1 cellular context compared by ENCODE assay signal in the genomic region with DNA sequence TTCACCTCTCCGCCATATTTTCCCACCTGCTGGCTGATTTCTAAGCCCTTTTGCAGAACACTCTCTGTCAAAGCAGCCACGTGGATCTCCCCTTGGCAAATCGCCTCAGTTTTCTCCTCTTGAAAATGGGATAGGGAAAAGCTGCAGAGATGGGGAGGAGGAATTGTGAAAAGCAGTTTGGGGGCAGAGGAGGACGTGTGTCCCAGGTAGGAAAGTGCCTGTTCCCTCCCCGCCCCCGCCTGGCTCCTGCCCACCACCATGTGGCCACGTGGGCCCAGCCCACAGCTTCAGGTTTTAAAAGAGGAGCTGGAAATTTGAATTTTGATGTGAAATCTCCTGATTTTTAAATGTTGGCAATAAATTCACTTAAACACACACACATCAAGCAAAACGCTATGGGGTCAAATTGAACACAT.
TF ChIP-seq lines count a peak whose summit lies in the region.

No MANE protein-coding gene starts in this region.

TF ChIP-seq in HepG2, 621 proteins besides CTCF, POLR2A, EP300 and RAD21 (continued from another document and continues in another):
- TF ChIP-seq, protein P1, sequence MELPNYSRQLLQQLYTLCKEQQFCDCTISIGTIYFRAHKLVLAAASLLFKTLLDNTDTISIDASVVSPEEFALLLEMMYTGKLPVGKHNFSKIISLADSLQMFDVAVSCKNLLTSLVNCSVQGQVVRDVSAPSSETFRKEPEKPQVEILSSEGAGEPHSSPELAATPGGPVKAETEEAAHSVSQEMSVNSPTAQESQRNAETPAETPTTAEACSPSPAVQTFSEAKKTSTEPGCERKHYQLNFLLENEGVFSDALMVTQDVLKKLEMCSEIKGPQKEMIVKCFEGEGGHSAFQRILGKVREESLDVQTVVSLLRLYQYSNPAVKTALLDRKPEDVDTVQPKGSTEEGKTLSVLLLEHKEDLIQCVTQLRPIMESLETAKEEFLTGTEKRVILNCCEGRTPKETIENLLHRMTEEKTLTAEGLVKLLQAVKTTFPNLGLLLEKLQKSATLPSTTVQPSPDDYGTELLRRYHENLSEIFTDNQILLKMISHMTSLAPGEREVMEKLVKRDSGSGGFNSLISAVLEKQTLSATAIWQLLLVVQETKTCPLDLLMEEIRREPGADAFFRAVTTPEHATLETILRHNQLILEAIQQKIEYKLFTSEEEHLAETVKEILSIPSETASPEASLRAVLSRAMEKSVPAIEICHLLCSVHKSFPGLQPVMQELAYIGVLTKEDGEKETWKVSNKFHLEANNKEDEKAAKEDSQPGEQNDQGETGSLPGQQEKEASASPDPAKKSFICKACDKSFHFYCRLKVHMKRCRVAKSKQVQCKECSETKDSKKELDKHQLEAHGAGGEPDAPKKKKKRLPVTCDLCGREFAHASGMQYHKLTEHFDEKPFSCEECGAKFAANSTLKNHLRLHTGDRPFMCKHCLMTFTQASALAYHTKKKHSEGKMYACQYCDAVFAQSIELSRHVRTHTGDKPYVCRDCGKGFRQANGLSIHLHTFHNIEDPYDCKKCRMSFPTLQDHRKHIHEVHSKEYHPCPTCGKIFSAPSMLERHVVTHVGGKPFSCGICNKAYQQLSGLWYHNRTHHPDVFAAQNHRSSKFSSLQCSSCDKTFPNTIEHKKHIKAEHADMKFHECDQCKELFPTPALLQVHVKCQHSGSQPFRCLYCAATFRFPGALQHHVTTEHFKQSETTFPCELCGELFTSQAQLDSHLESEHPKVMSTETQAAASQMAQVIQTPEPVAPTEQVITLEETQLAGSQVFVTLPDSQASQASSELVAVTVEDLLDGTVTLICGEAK (IDR thresholded peaks at IDR 0.05) = no peak
- TF ChIP-seq, protein P1 (CRISPR knock-in tag; IDR thresholded peaks at IDR 0.05) = no peak
- 0 out of 2 replicates have a peak, but pooled peaks have one; percentile 43 for TF ChIP-seq ZFP36L1 (CRISPR knock-in tag; IDR thresholded peaks at IDR 0.05)
- TF ChIP-seq ZNF543 (CRISPR knock-in tag; IDR thresholded peaks at IDR 0.05) = 0 out of 2 replicates have a peak, but pooled peaks have one; percentile 29
- TF ChIP-seq ZNF34 (CRISPR knock-in tag; IDR thresholded peaks at IDR 0.05; ENCODE audit: borderline replicate concordance) = no peak
- TF ChIP-seq, protein P2, sequence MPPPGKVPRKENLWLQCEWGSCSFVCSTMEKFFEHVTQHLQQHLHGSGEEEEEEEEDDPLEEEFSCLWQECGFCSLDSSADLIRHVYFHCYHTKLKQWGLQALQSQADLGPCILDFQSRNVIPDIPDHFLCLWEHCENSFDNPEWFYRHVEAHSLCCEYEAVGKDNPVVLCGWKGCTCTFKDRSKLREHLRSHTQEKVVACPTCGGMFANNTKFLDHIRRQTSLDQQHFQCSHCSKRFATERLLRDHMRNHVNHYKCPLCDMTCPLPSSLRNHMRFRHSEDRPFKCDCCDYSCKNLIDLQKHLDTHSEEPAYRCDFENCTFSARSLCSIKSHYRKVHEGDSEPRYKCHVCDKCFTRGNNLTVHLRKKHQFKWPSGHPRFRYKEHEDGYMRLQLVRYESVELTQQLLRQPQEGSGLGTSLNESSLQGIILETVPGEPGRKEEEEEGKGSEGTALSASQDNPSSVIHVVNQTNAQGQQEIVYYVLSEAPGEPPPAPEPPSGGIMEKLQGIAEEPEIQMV (CRISPR knock-in tag; IDR thresholded peaks at IDR 0.05; ENCODE audit: low read depth) = peak; percentile 57; the same call in 1 of the 2 replicates
- TF ChIP-seq GATAD1 (CRISPR knock-in tag; IDR thresholded peaks at IDR 0.05) = no peak
- TF ChIP-seq, protein P3, sequence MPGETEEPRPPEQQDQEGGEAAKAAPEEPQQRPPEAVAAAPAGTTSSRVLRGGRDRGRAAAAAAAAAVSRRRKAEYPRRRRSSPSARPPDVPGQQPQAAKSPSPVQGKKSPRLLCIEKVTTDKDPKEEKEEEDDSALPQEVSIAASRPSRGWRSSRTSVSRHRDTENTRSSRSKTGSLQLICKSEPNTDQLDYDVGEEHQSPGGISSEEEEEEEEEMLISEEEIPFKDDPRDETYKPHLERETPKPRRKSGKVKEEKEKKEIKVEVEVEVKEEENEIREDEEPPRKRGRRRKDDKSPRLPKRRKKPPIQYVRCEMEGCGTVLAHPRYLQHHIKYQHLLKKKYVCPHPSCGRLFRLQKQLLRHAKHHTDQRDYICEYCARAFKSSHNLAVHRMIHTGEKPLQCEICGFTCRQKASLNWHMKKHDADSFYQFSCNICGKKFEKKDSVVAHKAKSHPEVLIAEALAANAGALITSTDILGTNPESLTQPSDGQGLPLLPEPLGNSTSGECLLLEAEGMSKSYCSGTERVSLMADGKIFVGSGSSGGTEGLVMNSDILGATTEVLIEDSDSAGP (CRISPR knock-in tag; IDR thresholded peaks at IDR 0.05; ENCODE audit: borderline replicate concordance) = peak; percentile 24; the same call in 1 of the 2 replicates
- TF ChIP-seq, protein P4, sequence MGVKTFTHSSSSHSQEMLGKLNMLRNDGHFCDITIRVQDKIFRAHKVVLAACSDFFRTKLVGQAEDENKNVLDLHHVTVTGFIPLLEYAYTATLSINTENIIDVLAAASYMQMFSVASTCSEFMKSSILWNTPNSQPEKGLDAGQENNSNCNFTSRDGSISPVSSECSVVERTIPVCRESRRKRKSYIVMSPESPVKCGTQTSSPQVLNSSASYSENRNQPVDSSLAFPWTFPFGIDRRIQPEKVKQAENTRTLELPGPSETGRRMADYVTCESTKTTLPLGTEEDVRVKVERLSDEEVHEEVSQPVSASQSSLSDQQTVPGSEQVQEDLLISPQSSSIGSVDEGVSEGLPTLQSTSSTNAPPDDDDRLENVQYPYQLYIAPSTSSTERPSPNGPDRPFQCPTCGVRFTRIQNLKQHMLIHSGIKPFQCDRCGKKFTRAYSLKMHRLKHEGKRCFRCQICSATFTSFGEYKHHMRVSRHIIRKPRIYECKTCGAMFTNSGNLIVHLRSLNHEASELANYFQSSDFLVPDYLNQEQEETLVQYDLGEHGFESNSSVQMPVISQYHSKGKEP (CRISPR knock-in tag; IDR thresholded peaks at IDR 0.05) = no peak
- TF ChIP-seq, protein P5, sequence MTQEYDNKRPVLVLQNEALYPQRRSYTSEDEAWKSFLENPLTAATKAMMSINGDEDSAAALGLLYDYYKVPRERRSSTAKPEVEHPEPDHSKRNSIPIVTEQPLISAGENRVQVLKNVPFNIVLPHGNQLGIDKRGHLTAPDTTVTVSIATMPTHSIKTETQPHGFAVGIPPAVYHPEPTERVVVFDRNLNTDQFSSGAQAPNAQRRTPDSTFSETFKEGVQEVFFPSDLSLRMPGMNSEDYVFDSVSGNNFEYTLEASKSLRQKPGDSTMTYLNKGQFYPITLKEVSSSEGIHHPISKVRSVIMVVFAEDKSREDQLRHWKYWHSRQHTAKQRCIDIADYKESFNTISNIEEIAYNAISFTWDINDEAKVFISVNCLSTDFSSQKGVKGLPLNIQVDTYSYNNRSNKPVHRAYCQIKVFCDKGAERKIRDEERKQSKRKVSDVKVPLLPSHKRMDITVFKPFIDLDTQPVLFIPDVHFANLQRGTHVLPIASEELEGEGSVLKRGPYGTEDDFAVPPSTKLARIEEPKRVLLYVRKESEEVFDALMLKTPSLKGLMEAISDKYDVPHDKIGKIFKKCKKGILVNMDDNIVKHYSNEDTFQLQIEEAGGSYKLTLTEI (CRISPR knock-in tag; conservative IDR thresholded peaks at IDR 0.05) = no peak
- TF ChIP-seq NCOR1 (IDR thresholded peaks at IDR 0.05; ENCODE audit: borderline replicate concordance, low read length) = no peak
- TF ChIP-seq MEIS1 (CRISPR knock-in tag; IDR thresholded peaks at IDR 0.05; ENCODE audit: borderline replicate concordance) = 0 out of 2 replicates have a peak, but pooled peaks have one; percentile 46
- TF ChIP-seq HNRNPK (IDR thresholded peaks at IDR 0.05; ENCODE audit: low read depth, low read length, poor library complexity, severe bottlenecking) = peak; percentile 49
- no peak; the same call in 1 of the 2 replicates for TF ChIP-seq HDAC1 (CRISPR knock-in tag; IDR thresholded peaks at IDR 0.05)
- TF ChIP-seq ZNF598 (CRISPR knock-in tag; IDR thresholded peaks at IDR 0.05; ENCODE audit: borderline replicate concordance) = no peak
- TF ChIP-seq ZNF3 (CRISPR knock-in tag; IDR thresholded peaks at IDR 0.05) = 0 out of 2 replicates have a peak, but pooled peaks have one; percentile 26
- TF ChIP-seq SP5 (CRISPR knock-in tag; IDR thresholded peaks at IDR 0.05; ENCODE audit: borderline replicate concordance, low read depth) = 0 out of 2 replicates have a peak, but pooled peaks have one; percentile 4
- TF ChIP-seq, protein P6, sequence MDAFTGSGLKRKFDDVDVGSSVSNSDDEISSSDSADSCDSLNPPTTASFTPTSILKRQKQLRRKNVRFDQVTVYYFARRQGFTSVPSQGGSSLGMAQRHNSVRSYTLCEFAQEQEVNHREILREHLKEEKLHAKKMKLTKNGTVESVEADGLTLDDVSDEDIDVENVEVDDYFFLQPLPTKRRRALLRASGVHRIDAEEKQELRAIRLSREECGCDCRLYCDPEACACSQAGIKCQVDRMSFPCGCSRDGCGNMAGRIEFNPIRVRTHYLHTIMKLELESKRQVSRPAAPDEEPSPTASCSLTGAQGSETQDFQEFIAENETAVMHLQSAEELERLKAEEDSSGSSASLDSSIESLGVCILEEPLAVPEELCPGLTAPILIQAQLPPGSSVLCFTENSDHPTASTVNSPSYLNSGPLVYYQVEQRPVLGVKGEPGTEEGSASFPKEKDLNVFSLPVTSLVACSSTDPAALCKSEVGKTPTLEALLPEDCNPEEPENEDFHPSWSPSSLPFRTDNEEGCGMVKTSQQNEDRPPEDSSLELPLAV (CRISPR knock-in tag; conservative IDR thresholded peaks at IDR 0.05; ENCODE audit: low read depth) = no peak
- 0 out of 2 replicates have a peak, but pooled peaks have one; percentile 28 for TF ChIP-seq CHD4 (IDR thresholded peaks at IDR 0.05; ENCODE audit: borderline replicate concordance, low read length)
- no peak for TF ChIP-seq JUNB (CRISPR knock-in tag; IDR thresholded peaks at IDR 0.05; ENCODE audit: borderline replicate concordance)
- no peak for TF ChIP-seq ZNF766 (CRISPR knock-in tag; IDR thresholded peaks at IDR 0.05; ENCODE audit: borderline replicate concordance)
- no peak for TF ChIP-seq NBN (conservative IDR thresholded peaks at IDR 0.05)
- no peak for TF ChIP-seq ZNF552 (CRISPR knock-in tag; IDR thresholded peaks at IDR 0.05; ENCODE audit: borderline replicate concordance)
- peak; percentile 79; the same call in 1 of the 2 replicates for TF ChIP-seq ZNF878 (CRISPR knock-in tag; IDR thresholded peaks at IDR 0.05)
- TF ChIP-seq, protein P7, sequence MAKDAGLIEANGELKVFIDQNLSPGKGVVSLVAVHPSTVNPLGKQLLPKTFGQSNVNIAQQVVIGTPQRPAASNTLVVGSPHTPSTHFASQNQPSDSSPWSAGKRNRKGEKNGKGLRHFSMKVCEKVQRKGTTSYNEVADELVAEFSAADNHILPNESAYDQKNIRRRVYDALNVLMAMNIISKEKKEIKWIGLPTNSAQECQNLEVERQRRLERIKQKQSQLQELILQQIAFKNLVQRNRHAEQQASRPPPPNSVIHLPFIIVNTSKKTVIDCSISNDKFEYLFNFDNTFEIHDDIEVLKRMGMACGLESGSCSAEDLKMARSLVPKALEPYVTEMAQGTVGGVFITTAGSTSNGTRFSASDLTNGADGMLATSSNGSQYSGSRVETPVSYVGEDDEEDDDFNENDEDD (CRISPR knock-in tag; IDR thresholded peaks at IDR 0.05; ENCODE audit: borderline replicate concordance) = 0 out of 2 replicates have a peak, but pooled peaks have one; percentile 6
- no peak for TF ChIP-seq HOXD1 (CRISPR knock-in tag; IDR thresholded peaks at IDR 0.05)
- no peak for TF ChIP-seq ZFP82 (CRISPR knock-in tag; IDR thresholded peaks at IDR 0.05; ENCODE audit: borderline replicate concordance)
- TF ChIP-seq ZSCAN29 (CRISPR knock-in tag; conservative IDR thresholded peaks at IDR 0.05) = no peak
- no peak for TF ChIP-seq NR2F1 (CRISPR knock-in tag; IDR thresholded peaks at IDR 0.05)
- TF ChIP-seq ZNF616 (CRISPR knock-in tag; IDR thresholded peaks at IDR 0.05; ENCODE audit: low read depth) = no peak
- no peak for TF ChIP-seq TGIF2 (CRISPR knock-in tag; IDR thresholded peaks at IDR 0.05)
- no peak for TF ChIP-seq TRIM24 (CRISPR knock-in tag; IDR thresholded peaks at IDR 0.05)
- TF ChIP-seq ZNF335 (CRISPR knock-in tag; IDR thresholded peaks at IDR 0.05) = no peak
- TF ChIP-seq HHEX (CRISPR knock-in tag; IDR thresholded peaks at IDR 0.05) = no peak
- no peak for TF ChIP-seq ZNF263 (CRISPR knock-in tag; IDR thresholded peaks at IDR 0.05)
- TF ChIP-seq, protein P8, sequence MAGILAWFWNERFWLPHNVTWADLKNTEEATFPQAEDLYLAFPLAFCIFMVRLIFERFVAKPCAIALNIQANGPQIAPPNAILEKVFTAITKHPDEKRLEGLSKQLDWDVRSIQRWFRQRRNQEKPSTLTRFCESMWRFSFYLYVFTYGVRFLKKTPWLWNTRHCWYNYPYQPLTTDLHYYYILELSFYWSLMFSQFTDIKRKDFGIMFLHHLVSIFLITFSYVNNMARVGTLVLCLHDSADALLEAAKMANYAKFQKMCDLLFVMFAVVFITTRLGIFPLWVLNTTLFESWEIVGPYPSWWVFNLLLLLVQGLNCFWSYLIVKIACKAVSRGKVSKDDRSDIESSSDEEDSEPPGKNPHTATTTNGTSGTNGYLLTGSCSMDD (CRISPR knock-in tag; IDR thresholded peaks at IDR 0.05) = no peak
- peak; percentile 1 for TF ChIP-seq PCBP2 (optimal IDR thresholded peaks at IDR 0.05; ENCODE audit: low read depth, low read length, poor library complexity, severe bottlenecking)
- no peak for TF ChIP-seq ZBTB1 (CRISPR knock-in tag; IDR thresholded peaks at IDR 0.05; ENCODE audit: borderline replicate concordance)
- no peak for TF ChIP-seq ZNF253 (CRISPR knock-in tag; IDR thresholded peaks at IDR 0.05; ENCODE audit: borderline replicate concordance)
- TF ChIP-seq ZNF441 (CRISPR knock-in tag; IDR thresholded peaks at IDR 0.05; ENCODE audit: borderline replicate concordance) = 0 out of 2 replicates have a peak, but pooled peaks have one; percentile 9
- TF ChIP-seq MAFG (CRISPR knock-in tag; IDR thresholded peaks at IDR 0.05) = no peak
- no peak for TF ChIP-seq MZF1 (CRISPR knock-in tag; IDR thresholded peaks at IDR 0.05; ENCODE audit: borderline replicate concordance)
